ENCODE assay signal across 7 cellular contexts in genomic region chr3:38453075-38453913, GRCh38. TPM values are rescaled to one million over a fixed set of nuclear protein-coding genes. Genes with fewer than 3 reads are reported as not detected.
DNase-seq lines count a peak whose midpoint lies in the region; ATAC-seq and TF ChIP-seq lines count a peak whose summit lies in the region.

ACVR2B (plus strand) TSS chr3:38453890; CDS start chr3:38454323, 433 bp downstream.

- H3K4me1 ChIP-seq in colonic mucosa = peaks cover 10% of the 10 kb centered on the region

- H3K27ac ChIP-seq in colonic mucosa (peak within 1 kb of the TSS; percentile 86), layer of hippocampus (ENCODE audit: low read depth, low read length) (peak within 1 kb of the TSS; percentile 73)

- no peak for TF ChIP-seq CTCF in colonic mucosa (IDR thresholded peaks at IDR 0.05)

- peak within 1 kb of the TSS; percentile 76 to 80 for H3K9ac ChIP-seq in colonic mucosa (ENCODE audit: low read depth in 2 of 2, low read length in 2 of 2)

- ATAC-seq in GM18511 (IDR thresholded peaks at IDR 0.05; ENCODE audit: unreplicated experiment) (peak; percentile 51), HG03135 (IDR thresholded peaks at IDR 0.05; ENCODE audit: unreplicated experiment) (peak; percentile 42)

- peak; percentile 33 for DNase-seq in NCI-H446 treated with DMSO at 0.1 percent for 48 hours (lab: John Stamatoyannopoulos, UW)
- DNase-seq in activated CD4-positive, alpha-beta T cell treated with anti-CD3 and anti-CD28 coated beads for 48 hours = peak; percentile 80
- peak; percentile 92 for DNase-seq in colonic mucosa
- peak; percentile 39 to 46 for DNase-seq in stimulated activated CD4-positive, alpha-beta T cell treated with anti-CD3 and anti-CD28 coated beads, Interleukin-1b, Interleukin-23, amount 100 ng/mL, for 1 hour (ENCODE audit: low read depth in 2 of 2)

- intact Hi-C loops in colonic mucosa (cut with DNase I) = no loop called here

- no peaks in the 10 kb centered on the region for H3K36me3 ChIP-seq in colonic mucosa

- H3K4me3 ChIP-seq in colonic mucosa = peak within 1 kb of the TSS; percentile 72

- H3K27me3 ChIP-seq in colonic mucosa (no peaks in the 10 kb centered on the region), layer of hippocampus (ENCODE audit: control insufficient read depth, insufficient read depth, low read length) (no peaks in the 10 kb centered on the region)

- no peaks in the 10 kb centered on the region for H3K9me3 ChIP-seq in colonic mucosa

RNA-seq across cellular contexts. Expression of gene ACVR2B, which starts in this region (rescaled TPM):
- total RNA-seq in colonic mucosa = 1 to 10 TPM; 5.4 to 6.4 TPM

Comparison
In these comparisons a context has a peak if more than half of its experiments do, and no peak if none do; other contexts are left out.
1. Peak in every context shown above with its lines: DNase-seq, ATAC-seq, H3K4me3 ChIP-seq and H3K27ac ChIP-seq.
2. DNase-seq: peak in every context shown above with its lines; median percentile 92 in colonic mucosa; 80 in activated CD4-positive, alpha-beta T cell treated with anti-CD3 and anti-CD28 coated beads for 48 hours; 42 in stimulated activated CD4-positive, alpha-beta T cell treated with anti-CD3 and anti-CD28 coated beads, Interleukin-1b, Interleukin-23, amount 100 ng/mL, for 1 hour; 33 in NCI-H446 treated with DMSO at 0.1 percent for 48 hours.